ENCODE assay signal across 16 cellular contexts in genomic region chr11:27406498-27407354, GRCh38.
"Had no signal": no experiment of that assay in that cellular context is flagged by ENCODE, and none has a peak within 500 bp of the region (broad histone marks: within the 10 kb centered on the region; RNA-seq: fewer than 3 reads in every experiment).

No MANE protein-coding gene starts in this region.

- H3K27me3 ChIP-seq: colonic mucosa, esophagus squamous epithelium had no signal

- H3K9me3 ChIP-seq: colonic mucosa, esophagus squamous epithelium had no signal

- H3K36me3 ChIP-seq: colonic mucosa had no signal

- H3K4me3 ChIP-seq: colonic mucosa, esophagus squamous epithelium had no signal

- H3K27ac ChIP-seq: colonic mucosa, esophagus squamous epithelium had no signal

- ATAC-seq: activated CD4-positive, alpha-beta T cell treated with anti-CD3 and anti-CD28 coated beads for 36 hours; activated CD8-positive, alpha-beta memory T cell treated with anti-CD3 and anti-CD28 coated beads, Interleukin-2, amount 10 ng/mL, durations not matched to agents 7 days and 5 days; left lobe of liver; natural killer cell; sciatic nerve; SK-N-SH treated with all-trans-retinoic acid at 6 μM for 48 hours had no signal

- DNase-seq: activated CD4-positive, alpha-beta memory T cell treated with anti-CD3 and anti-CD28 coated beads for 36 hours; activated CD4-positive, alpha-beta T cell treated with anti-CD3 and anti-CD28 coated beads for 36 hours; activated CD8-positive, alpha-beta memory T cell treated with anti-CD3 and anti-CD28 coated beads, Interleukin-2, amount 10 ng/mL, durations not matched to agents 7 days and 5 days; activated naive CD4-positive, alpha-beta T cell treated with anti-CD3 and anti-CD28 coated beads, Interleukin-2, amount 10 ng/mL, durations not matched to agents 7 days and 5 days; activated T-cell treated with anti-CD3 and anti-CD28 coated beads, Interleukin-2, amount 50 U/mL, for 1 hour; caudate nucleus; colonic mucosa; esophagus squamous epithelium; head of caudate nucleus; islet precursor cell; mesenchymal stem cell; natural killer cell; T-helper 1 cell had no signal
